ENCODE assay signal across 10 cellular contexts in the genomic region with DNA sequence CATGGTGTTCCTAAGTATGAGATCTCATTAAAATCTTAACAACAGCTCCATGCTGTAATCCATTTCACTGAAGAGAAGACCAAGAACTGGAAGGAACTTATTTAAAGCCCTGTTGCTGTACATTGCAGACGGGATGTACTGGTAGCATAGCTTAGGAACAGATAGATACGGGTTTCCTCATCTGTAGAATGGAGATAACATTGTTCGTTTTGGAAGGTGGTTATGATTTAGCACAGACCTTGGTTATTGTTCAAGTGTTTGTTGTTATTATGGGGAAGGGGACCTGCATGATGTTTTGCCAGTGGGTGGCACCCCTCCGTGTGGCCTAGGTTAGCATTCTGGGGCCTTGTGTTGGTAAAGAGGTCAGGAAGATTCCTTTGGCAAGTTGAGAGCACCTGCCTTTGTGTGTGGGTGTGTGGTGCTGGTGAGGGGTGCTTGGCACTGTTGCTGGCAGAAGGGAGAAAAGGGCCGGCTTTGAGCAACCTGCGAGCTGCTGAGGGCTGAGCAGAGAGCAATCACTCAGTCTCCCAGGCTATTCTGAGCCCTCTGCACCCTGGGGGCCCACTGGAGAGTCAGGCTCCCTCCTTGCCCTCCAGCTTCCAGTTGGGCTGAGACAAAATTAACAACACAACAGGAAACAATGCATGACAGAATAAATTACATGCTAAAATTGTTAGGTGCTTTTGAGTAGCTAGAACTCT. TPM values are rescaled to one million over a fixed set of nuclear protein-coding genes. Genes with fewer than 3 reads are reported as not detected.
DNase-seq lines count a peak whose midpoint lies in the region; ATAC-seq, FAIRE-seq and TF ChIP-seq lines count a peak whose summit lies in the region.
"Had no signal": no experiment of that assay in that cellular context is flagged by ENCODE, and none has a peak within 500 bp of the region (broad histone marks: within the 10 kb centered on the region; RNA-seq: fewer than 3 reads in every experiment).

No MANE protein-coding gene starts in this region.

- no peaks in the 10 kb centered on the region for H3K27me3 Mint-ChIP-seq in Caco-2 (ENCODE audit: insufficient read depth, unreplicated experiment)

- H3K9ac ChIP-seq in OCI-LY3 (ENCODE audit: low read length), result no peak overlapping the region; the same call in 1 of the 2 replicates
- peak overlapping the region in 1 of 4 experiments; percentile 47; a peak in 1 of 7 replicates for H3K9ac ChIP-seq in H1 (replicated peaks in 1 of 4; ENCODE audit: extremely low read depth in 1 of 4, low read depth in 3 of 4, low read length in 3 of 4)

- no peak overlapping the region for H3K4ac ChIP-seq in H1 (replicated peaks; ENCODE audit: insufficient read length, low read depth, low read length)

- TF ChIP-seq RAD21 in H1 (IDR thresholded peaks at IDR 0.05 in 1 of 2, conservative IDR thresholded peaks at IDR 0.05 in 1 of 2; ENCODE audit: low read depth in 2 of 2, low read length in 2 of 2), result no peak

- no peak overlapping the region for H3K27ac Mint-ChIP-seq in Caco-2 (ENCODE audit: unreplicated experiment)

- H2BK5ac ChIP-seq in H1 (ENCODE audit: low read depth, low read length), result 0 out of 2 replicates have a peak overlapping the region, but pooled peaks have one; percentile 52

- H2BK20ac ChIP-seq in H1 (ENCODE audit: low read length), result no peak overlapping the region

- peaks cover 38% of the 10 kb centered on the region for H3K36me3 Mint-ChIP-seq in Caco-2 (ENCODE audit: insufficient read depth, unreplicated experiment)

- H2BK15ac ChIP-seq in H1 (ENCODE audit: low read length), result no peak overlapping the region; the same call in 1 of the 2 replicates

- peaks cover 7% of the 10 kb centered on the region; the same call in 1 of the 2 replicates for H3K23me2 ChIP-seq in H1 (ENCODE audit: low read depth, low read length)

- 0 out of 2 replicates have a peak, but pooled peaks cover 9% of the 10 kb centered on the region for H3K4me1 ChIP-seq in Caco-2
- H3K4me1 ChIP-seq in OCI-LY3 (ENCODE audit: low read length), result peaks cover 22% of the 10 kb centered on the region
- H3K4me1 ChIP-seq in H1 (replicated peaks in 1 of 4; ENCODE audit: control insufficient read depth in 3 of 4, insufficient read depth in 4 of 4, low read length in 3 of 4), result peaks cover 4 to 20% (median 7%) of the 10 kb centered on the region in 4 experiments
- peaks cover 37 to 38% of the 10 kb centered on the region in 2 experiments for H3K4me1 ChIP-seq in neutrophil (ENCODE audit: control insufficient read depth in 1 of 2, insufficient read depth in 1 of 2, low read depth in 1 of 2, low read length in 1 of 2)

- POLR2A ChIA-PET in Caco-2 (lab: Charles Lee), result no interaction called here
- POLR2A ChIA-PET in H1 (lab: Charles Lee; ENCODE audit: partially characterized antibody), result interaction anchor here (0.8 to 1.9 kb wide), 8 partner anchors 9 to 76 kb away, joined by 3 to 11 read pairs (median 4); a partner anchor contains a TSS

- H3K18ac ChIP-seq in H1 (ENCODE audit: extremely low read depth, low read length), result no peak overlapping the region

- H3K36me3 ChIP-seq in Caco-2 (ENCODE audit: control insufficient read depth, insufficient read depth, low read length), result peaks cover 7% of the 10 kb centered on the region
- peaks cover 24% of the 10 kb centered on the region for H3K36me3 ChIP-seq in OCI-LY3 (replicated peaks; ENCODE audit: low read depth, low read length)
- peaks cover 10 to 41% (median 30%) of the 10 kb centered on the region in 4 experiments for H3K36me3 ChIP-seq in H1 (ENCODE audit: control insufficient read depth in 2 of 4, insufficient read depth in 4 of 4, low read length in 3 of 4)
- H3K36me3 ChIP-seq in neutrophil, result peaks cover 34% of the 10 kb centered on the region

- H3K4me3 ChIP-seq in Caco-2 (ENCODE audit: low read depth, low read length), result no peak overlapping the region
- peak overlapping the region; percentile 98; the same call in 1 of the 2 replicates for H3K4me3 ChIP-seq in OCI-LY3 (ENCODE audit: low read length)
- peak overlapping the region in 1 of 4 experiments; percentile 90; a peak in 4 of 8 replicates for H3K4me3 ChIP-seq in H1 (ENCODE audit: extremely low read depth in 1 of 4, insufficient read depth in 2 of 4, low read depth in 3 of 4, low read length in 4 of 4)
- H3K4me3 ChIP-seq in neutrophil (ENCODE audit: low read depth in 1 of 2, low read length in 1 of 2), result no peak overlapping the region

- no peak overlapping the region for H2AFZ ChIP-seq in OCI-LY3 (ENCODE audit: low read depth, low read length)
- no peak overlapping the region for H2AFZ ChIP-seq in H1 (ENCODE audit: low read length)

- TF ChIP-seq CTCF in Caco-2 (IDR thresholded peaks at IDR 0.05; ENCODE audit: insufficient read depth in 1 of 2, low read depth in 1 of 2, low read length in 1 of 2, severe bottlenecking in 1 of 2, unreplicated experiment in 1 of 2) (no peak), OCI-LY3 (IDR thresholded peaks at IDR 0.05; ENCODE audit: low read depth, low read length) (no peak), H1 (IDR thresholded peaks at IDR 0.05; ENCODE audit: control extremely low read depth in 1 of 3, insufficient read depth in 1 of 3, low read depth in 1 of 3, low read length in 3 of 3) (no peak), neutrophil (IDR thresholded peaks at IDR 0.05) (no peak)

- H4K5ac ChIP-seq in H1 (ENCODE audit: insufficient read length, low read depth, low read length), result no peak overlapping the region

- no peak for TF ChIP-seq EP300 in H1 (IDR thresholded peaks at IDR 0.05; ENCODE audit: borderline replicate concordance in 1 of 2, low read depth in 2 of 2, low read length in 2 of 2)

- intact Hi-C loops in Caco-2 (cut with micrococcal nuclease; ENCODE audit: unreplicated experiment), result loop anchor here (10.0 kb wide), 1 partner anchor 111 kb away; a partner anchor contains a TSS

- no peak for ATAC-seq in GM21723 (IDR thresholded peaks at IDR 0.05; ENCODE audit: unreplicated experiment)

- H3K4me3 Mint-ChIP-seq in Caco-2 (ENCODE audit: unreplicated experiment), result peak overlapping the region; percentile 88

- H3K27me3 ChIP-seq in Caco-2 (replicated peaks; ENCODE audit: control insufficient read depth, insufficient read depth, low read length) (no peaks in the 10 kb centered on the region), OCI-LY3 (ENCODE audit: low read depth, low read length) (no peaks in the 10 kb centered on the region), H1 (replicated peaks in 1 of 4; ENCODE audit: control insufficient read depth in 3 of 4, extremely low read depth in 1 of 4, insufficient read depth in 3 of 4, low read length in 3 of 4) (peaks cover 2 to 10% (median 9%) of the 10 kb centered on the region in 4 experiments), neutrophil (no peaks in the 10 kb centered on the region)

- no peak overlapping the region for H3K27ac ChIP-seq in OCI-LY3 (ENCODE audit: low read length)
- H3K27ac ChIP-seq in H1 (ENCODE audit: low read depth, low read length), result no peak overlapping the region
- H3K27ac ChIP-seq in neutrophil, result peak overlapping the region; percentile 88

- 52% methylated on average over 6 of the region's 6 CpGs; no CpG with 5 or more reads in 1 of the 2 experiments for WGBS in H1 (ENCODE audit: extremely low coverage in 1 of 2, insufficient coverage in 1 of 2, insufficient read length in 1 of 2, insufficient replicate concordance in 2 of 2, low coverage in 1 of 2, low lambda C conversion rate in 2 of 2, missing lambda C conversion rate in 1 of 2), 2 experiments

- H4K91ac ChIP-seq in H1 (replicated peaks; ENCODE audit: insufficient read length, low read length), result no peak overlapping the region

- H3K4me2 ChIP-seq in OCI-LY3 (ENCODE audit: low read length) (peak overlapping the region; percentile 99), H1 (ENCODE audit: insufficient read depth in 1 of 2, low read depth in 2 of 2, low read length in 2 of 2) (peak overlapping the region; percentile 72 to 85)

- no peaks in the 10 kb centered on the region for H3K9me3 Mint-ChIP-seq in Caco-2 (ENCODE audit: unreplicated experiment)

- no peak overlapping the region for H2BK12ac ChIP-seq in H1 (ENCODE audit: low read depth, low read length)

- peaks cover 16% of the 10 kb centered on the region for H3K4me1 Mint-ChIP-seq in Caco-2 (ENCODE audit: low read depth, unreplicated experiment)

- no peak overlapping the region for H3K56ac ChIP-seq in H1 (replicated peaks; ENCODE audit: insufficient read length, low read depth, low read length)

- H3K79me2 ChIP-seq in OCI-LY3 (ENCODE audit: low read length) (peaks cover 40% of the 10 kb centered on the region), H1 (ENCODE audit: control insufficient read depth in 1 of 2, insufficient read depth in 2 of 2, low read length in 2 of 2) (peaks cover 9 to 34% of the 10 kb centered on the region in 2 experiments)

- BruUV-seq in Caco-2 (replicated peaks; lab: Mats Ljungman, UMichigan), result no TSS peak

- no peak overlapping the region for H3K14ac ChIP-seq in H1 (ENCODE audit: insufficient read length)

- no peak for FAIRE-seq in H1 (lab: Jason Lieb, UNC)

- CTCF ChIA-PET in Caco-2 (lab: Charles Lee) (no interaction called here), H1 (lab: Charles Lee; ENCODE audit: partially characterized antibody) (interaction anchor here (0.6 to 4.4 kb wide), 13 partner anchors 9 to 157 kb away, joined by 3 to 19 read pairs (median 4); no protein-coding TSS in a partner anchor)

- H2BK120ac ChIP-seq in H1 (replicated peaks; ENCODE audit: low read depth, low read length), result no peak overlapping the region

- DNase-seq in Caco-2 (no peak), H1 (ENCODE audit: low read depth in 1 of 2, low spot score in 2 of 2) (no peak), NCI-H2227 (lab: John Stamatoyannopoulos, UW; ENCODE audit: unreplicated experiment) (no peak), NCI-H187 (lab: John Stamatoyannopoulos, UW) (no peak), mesenteric fat pad (ENCODE audit: low spot score) (no peak)

- H2AK5ac ChIP-seq in H1 (ENCODE audit: low read depth, low read length), result no peak overlapping the region

- no peak overlapping the region for H3K23ac ChIP-seq in H1 (ENCODE audit: insufficient read length)

- no peak overlapping the region for H4K8ac ChIP-seq in H1 (ENCODE audit: extremely low read depth, insufficient read depth, low read length)

- no peak for TF ChIP-seq POLR2A in H1 (IDR thresholded peaks at IDR 0.05; ENCODE audit: control extremely low read depth in 1 of 2, low read depth in 2 of 2, low read length in 2 of 2)

- H3K9me3 ChIP-seq in Caco-2 (no peaks in the 10 kb centered on the region), OCI-LY3 (ENCODE audit: insufficient read depth, low read length) (no peaks in the 10 kb centered on the region), H1 (ENCODE audit: insufficient read depth in 2 of 2, low read depth in 1 of 2, low read length in 1 of 2) (peaks cover 11% of the 10 kb centered on the region in 2 experiments), neutrophil (no peaks in the 10 kb centered on the region)

- peaks cover 25% of the 10 kb centered on the region for H3K79me1 ChIP-seq in H1 (ENCODE audit: low read depth, low read length)

- H4K20me1 ChIP-seq in OCI-LY3 (ENCODE audit: insufficient read depth, low read length) (peaks cover 25% of the 10 kb centered on the region; the same call in 1 of the 2 replicates), H1 (replicated peaks in 1 of 2; ENCODE audit: control insufficient read depth in 1 of 2, insufficient read depth in 2 of 2, low read length in 2 of 2) (peaks cover 4 to 18% of the 10 kb centered on the region in 2 experiments)

RNA-seq across cellular contexts. Expression of a gene that starts 2.3 kb away (rescaled TPM):
- total RNA-seq in Caco-2 (2022) (45.8 and 47.1 TPM in 2 replicates), mesenteric fat pad (49.8 TPM)
- total RNA-seq in H1 (2021; fragmentation: NEBNext Ultra II Directional; extraction: Animal tissue kit (Norgen Biotek cat#: 25700)), result 32.6 and 34.2 TPM in 2 replicates
- polyA plus RNA-seq in H1 (2011; rRNA removed), result 13.5 and 18.0 TPM in 2 replicates
- polyA plus RNA-seq in H1 (2011; cell fraction: cytosol; rRNA removed), result 20.1 TPM
- 52.1 TPM for polyA plus RNA-seq in H1 (2011; cell fraction: nucleus; rRNA removed)
- 17.4 to 25.3 TPM (median 24.0 TPM) in 4 replicates for polyA plus RNA-seq in H1 (2012, experiment 1 of 2)
- 16.7 TPM for polyA plus RNA-seq in H1 (2012, experiment 2 of 2)
- polyA plus RNA-seq in H1 (2013, experiment 1 of 2), result 16.8 TPM
- 16.0 TPM for polyA plus RNA-seq in H1 (2013, experiment 2 of 2)
- 19.1 and 19.9 TPM in 2 replicates for polyA minus RNA-seq in H1 (2011; rRNA and poly(A)+ RNA removed)
- polyA minus RNA-seq in H1 (2011; cell fraction: cytosol; rRNA and poly(A)+ RNA removed), result 20.4 TPM
- 21.0 TPM for polyA minus RNA-seq in H1 (2011; cell fraction: nucleus; rRNA and poly(A)+ RNA removed)

RNA-seq across cellular contexts. Expression of a gene that starts 14.1 kb away (rescaled TPM):
- total RNA-seq in Caco-2 (2022) (54.5 and 57.7 TPM in 2 replicates), mesenteric fat pad (95.8 TPM)
- total RNA-seq in H1 (2021; fragmentation: NEBNext Ultra II Directional; extraction: Animal tissue kit (Norgen Biotek cat#: 25700)), result 60.2 and 64.9 TPM in 2 replicates
- 116 and 150 TPM in 2 replicates for polyA plus RNA-seq in H1 (2011; rRNA removed)
- 77.7 TPM for polyA plus RNA-seq in H1 (2011; cell fraction: cytosol; rRNA removed)
- 113 TPM for polyA plus RNA-seq in H1 (2011; cell fraction: nucleus; rRNA removed)
- polyA plus RNA-seq in H1 (2012, experiment 1 of 2), result 64.5 to 81.2 TPM (median 72.6 TPM) in 4 replicates
- polyA plus RNA-seq in H1 (2012, experiment 2 of 2), result 121 TPM
- polyA plus RNA-seq in H1 (2013, experiment 1 of 2), result 56.4 TPM
- 57.6 TPM for polyA plus RNA-seq in H1 (2013, experiment 2 of 2)
- 31.1 and 35.0 TPM in 2 replicates for polyA minus RNA-seq in H1 (2011; rRNA and poly(A)+ RNA removed)
- polyA minus RNA-seq in H1 (2011; cell fraction: cytosol; rRNA and poly(A)+ RNA removed), result 44.7 TPM
- polyA minus RNA-seq in H1 (2011; cell fraction: nucleus; rRNA and poly(A)+ RNA removed), result 37.2 TPM

RNA-seq across cellular contexts. Expression of a gene that starts 19.5 kb away (rescaled TPM):
- total RNA-seq in Caco-2 (2022) (22.7 and 23.3 TPM in 2 replicates), mesenteric fat pad (11.0 TPM)
- 17.7 and 18.5 TPM in 2 replicates for total RNA-seq in H1 (2021; fragmentation: NEBNext Ultra II Directional; extraction: Animal tissue kit (Norgen Biotek cat#: 25700))
- 11.9 and 14.0 TPM in 2 replicates for polyA plus RNA-seq in H1 (2011; rRNA removed)
- 12.8 TPM for polyA plus RNA-seq in H1 (2011; cell fraction: cytosol; rRNA removed)
- 15.7 TPM for polyA plus RNA-seq in H1 (2011; cell fraction: nucleus; rRNA removed)
- 12.4 to 18.3 TPM (median 16.7 TPM) in 4 replicates for polyA plus RNA-seq in H1 (2012, experiment 1 of 2)
- 7.1 TPM for polyA plus RNA-seq in H1 (2012, experiment 2 of 2)
- 13.8 TPM for polyA plus RNA-seq in H1 (2013, experiment 1 of 2)
- polyA plus RNA-seq in H1 (2013, experiment 2 of 2), result 12.4 TPM
- polyA minus RNA-seq in H1 (2011; rRNA and poly(A)+ RNA removed), result 2.1 and 3.8 TPM in 2 replicates
- 5.5 TPM for polyA minus RNA-seq in H1 (2011; cell fraction: cytosol; rRNA and poly(A)+ RNA removed)
- polyA minus RNA-seq in H1 (2011; cell fraction: nucleus; rRNA and poly(A)+ RNA removed), result 5.2 TPM

RNA-seq across cellular contexts. Expression of a gene that starts 20.1 kb away (rescaled TPM):
- total RNA-seq in Caco-2 (2022) (58.6 and 58.8 TPM in 2 replicates), mesenteric fat pad (45.4 TPM)
- 91.2 and 92.7 TPM in 2 replicates for total RNA-seq in H1 (2021; fragmentation: NEBNext Ultra II Directional; extraction: Animal tissue kit (Norgen Biotek cat#: 25700))
- 43.0 and 110 TPM in 2 replicates for polyA plus RNA-seq in H1 (2011; rRNA removed)
- 48.7 TPM for polyA plus RNA-seq in H1 (2011; cell fraction: cytosol; rRNA removed)
- 55.1 TPM for polyA plus RNA-seq in H1 (2011; cell fraction: nucleus; rRNA removed)
- polyA plus RNA-seq in H1 (2012, experiment 1 of 2), result 68.1 to 75.5 TPM (median 72.4 TPM) in 4 replicates
- 83.4 TPM for polyA plus RNA-seq in H1 (2012, experiment 2 of 2)
- polyA plus RNA-seq in H1 (2013, experiment 1 of 2), result 70.3 TPM
- 69.2 TPM for polyA plus RNA-seq in H1 (2013, experiment 2 of 2)
- 10.5 and 12.6 TPM in 2 replicates for polyA minus RNA-seq in H1 (2011; rRNA and poly(A)+ RNA removed)
- polyA minus RNA-seq in H1 (2011; cell fraction: cytosol; rRNA and poly(A)+ RNA removed), result 27.1 TPM
- 19.5 TPM for polyA minus RNA-seq in H1 (2011; cell fraction: nucleus; rRNA and poly(A)+ RNA removed)

RNA-seq across cellular contexts. Expression of a gene that starts 34.9 kb away (rescaled TPM):
- total RNA-seq in Caco-2 (2022) (3.5 and 4.5 TPM in 2 replicates), mesenteric fat pad (0.42 TPM)
- total RNA-seq in H1 (2021; fragmentation: NEBNext Ultra II Directional; extraction: Animal tissue kit (Norgen Biotek cat#: 25700)), result 10.3 and 13.9 TPM in 2 replicates
- 20.7 and 34.2 TPM in 2 replicates for polyA plus RNA-seq in H1 (2011; rRNA removed)
- polyA plus RNA-seq in H1 (2011; cell fraction: cytosol; rRNA removed), result 30.1 TPM
- polyA plus RNA-seq in H1 (2011; cell fraction: nucleus; rRNA removed), result 96.3 TPM
- polyA plus RNA-seq in H1 (2012, experiment 1 of 2), result 10.0 to 14.2 TPM (median 11.8 TPM) in 4 replicates
- polyA plus RNA-seq in H1 (2012, experiment 2 of 2), result 7.4 TPM
- polyA plus RNA-seq in H1 (2013, experiment 1 of 2), result 10.4 TPM
- polyA plus RNA-seq in H1 (2013, experiment 2 of 2), result 9.1 TPM
- polyA minus RNA-seq in H1 (2011; rRNA and poly(A)+ RNA removed), result 4.7 and 9.9 TPM in 2 replicates
- polyA minus RNA-seq in H1 (2011; cell fraction: cytosol; rRNA and poly(A)+ RNA removed), result 13.5 TPM
- polyA minus RNA-seq in H1 (2011; cell fraction: nucleus; rRNA and poly(A)+ RNA removed), result 10.6 TPM
- total RNA-seq: mononuclear cell; T-helper 1 cell treated with Interleukin-12 subunit alpha and Interleukin-12 subunit beta and Interleukin-4 antibody, amounts not matched to agents 30 ng/mL and 1 ng/mL, for 36 hours had no signal
